In the genomic region with DNA sequence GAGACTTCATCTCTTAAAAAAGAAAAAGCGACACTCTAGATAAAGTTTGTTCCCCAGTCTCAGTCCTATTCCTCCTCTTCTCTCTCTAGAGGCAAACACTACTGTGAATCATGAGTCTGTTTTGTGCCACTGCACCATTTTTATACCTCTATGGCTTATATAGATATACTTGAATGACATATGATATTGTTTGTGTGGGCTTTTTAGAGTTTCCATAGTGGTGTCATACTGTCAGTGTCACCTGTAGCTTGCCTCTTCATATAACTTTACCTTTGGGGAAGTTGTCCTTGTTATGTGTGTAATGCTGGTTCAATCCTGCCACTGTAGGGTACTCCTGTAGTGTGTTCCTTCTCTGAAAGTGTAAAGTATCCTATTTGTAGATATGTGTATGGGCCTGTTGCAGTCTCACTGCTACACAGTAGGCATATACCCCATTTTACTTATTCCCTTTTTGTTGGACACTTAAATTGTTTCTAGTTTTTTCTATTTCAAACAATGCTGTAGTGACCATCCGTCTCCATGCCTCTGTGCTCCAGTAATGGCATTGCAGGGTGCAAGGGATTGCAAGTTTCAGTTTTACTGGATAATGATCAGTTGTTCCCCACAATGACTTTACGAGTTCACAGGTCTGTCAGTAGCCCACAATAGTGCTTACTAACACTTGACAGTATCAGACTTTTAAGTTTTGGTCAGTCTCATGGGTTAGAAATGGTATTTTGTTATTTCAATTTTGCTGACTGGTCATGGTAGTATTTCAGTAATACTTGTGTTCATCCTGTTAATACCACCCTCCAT, we compare ENCODE assay signal across 10 cellular contexts. TPM values are rescaled to one million over a fixed set of nuclear protein-coding genes. Genes with fewer than 3 reads are reported as not detected.
DNase-seq lines count a peak whose midpoint lies in the region; ATAC-seq and TF ChIP-seq lines count a peak whose summit lies in the region.
"Had no signal": no experiment of that assay in that cellular context is flagged by ENCODE, and none has a peak within 500 bp of the region (broad histone marks: within the 10 kb centered on the region; RNA-seq: fewer than 3 reads in every experiment).

No MANE protein-coding gene starts in this region.

- in situ Hi-C loops in gastrocnemius medialis (cut with MboI; ENCODE audit: low sequenced_read_pairs in 4 of 4), result no loop called here

- intact Hi-C loops in gastrocnemius medialis (cut with DNase I; ENCODE audit: low total_unique reads), result no loop called here

- CTCF ChIA-PET in activated CD8-positive, alpha-beta memory T cell treated with anti-CD3 and anti-CD28 coated beads, Interleukin-2, amount 10 ng/mL, durations not matched to agents 7 days and 5 days (lab: Charles Lee), result interaction anchor here (0.8 to 5.3 kb wide), 4 partner anchors 18 to 157 kb away, joined by 3 to 30 read pairs (median 8); no protein-coding TSS in a partner anchor
- CTCF ChIA-PET in activated CD8-positive, alpha-beta T cell treated with anti-CD3 and anti-CD28 coated beads, Interleukin-2, amount 10 ng/mL, durations not matched to agents 7 days and 5 days (lab: Charles Lee), result interaction anchor here (0.8 to 2.7 kb wide), 8 partner anchors 8 to 181 kb away, joined by 3 to 14 read pairs (median 5); no protein-coding TSS in a partner anchor
- CTCF ChIA-PET in RWPE1 (lab: Yijun Ruan, JAX), result no interaction called here

- TF ChIP-seq CTCF in RWPE1 (conservative IDR thresholded peaks at IDR 0.05; ENCODE audit: low read depth), result no peak
- TF ChIP-seq CTCF in omental fat pad (IDR thresholded peaks at IDR 0.05), result no peak
- no peak for TF ChIP-seq CTCF in gastrocnemius medialis (IDR thresholded peaks at IDR 0.05 in 4 of 5, conservative IDR thresholded peaks at IDR 0.05 in 1 of 5)

- H3K36me3 Mint-ChIP-seq in activated CD8-positive, alpha-beta memory T cell treated with anti-CD3 and anti-CD28 coated beads, Interleukin-2, amount 10 ng/mL, durations not matched to agents 7 days and 5 days, result peaks cover 34% of the 10 kb centered on the region
- peaks cover 49% of the 10 kb centered on the region for H3K36me3 Mint-ChIP-seq in activated CD8-positive, alpha-beta T cell treated with anti-CD3 and anti-CD28 coated beads, Interleukin-2, amount 10 ng/mL, durations not matched to agents 7 days and 5 days (ENCODE audit: low read depth)

- H3K9ac ChIP-seq in stomach smooth muscle (ENCODE audit: low read length in 2 of 2), result peak overlapping the region in 1 of 2 donors; percentile 24

- H3K4me1 ChIP-seq in stomach smooth muscle (ENCODE audit: control insufficient read depth, insufficient read depth, low read length) (peaks cover 19% of the 10 kb centered on the region), gastrocnemius medialis (peaks cover 21 to 32% of the 10 kb centered on the region in 2 donors)

- H3K27me3 ChIP-seq in stomach smooth muscle (ENCODE audit: control insufficient read depth in 1 of 2, insufficient read depth in 2 of 2, low read length in 2 of 2) (no peaks in the 10 kb centered on the region), gastrocnemius medialis (no peaks in the 10 kb centered on the region)

- no peak overlapping the region for H3K27ac ChIP-seq in stomach smooth muscle (ENCODE audit: low read length)
- no peak overlapping the region for H3K27ac ChIP-seq in RWPE1
- H3K27ac ChIP-seq in gastrocnemius medialis, result no peak overlapping the region

- H3K9me3 Mint-ChIP-seq in activated CD8-positive, alpha-beta memory T cell treated with anti-CD3 and anti-CD28 coated beads, Interleukin-2, amount 10 ng/mL, durations not matched to agents 7 days and 5 days (ENCODE audit: low read depth), result no peaks in the 10 kb centered on the region
- no peaks in the 10 kb centered on the region for H3K9me3 Mint-ChIP-seq in activated CD8-positive, alpha-beta T cell treated with anti-CD3 and anti-CD28 coated beads, Interleukin-2, amount 10 ng/mL, durations not matched to agents 7 days and 5 days (ENCODE audit: insufficient read depth)

- peak overlapping the region; percentile 59 for H3K4me3 Mint-ChIP-seq in activated CD8-positive, alpha-beta memory T cell treated with anti-CD3 and anti-CD28 coated beads, Interleukin-2, amount 10 ng/mL, durations not matched to agents 7 days and 5 days
- peak overlapping the region; percentile 56 for H3K4me3 Mint-ChIP-seq in activated CD8-positive, alpha-beta T cell treated with anti-CD3 and anti-CD28 coated beads, Interleukin-2, amount 10 ng/mL, durations not matched to agents 7 days and 5 days

- no peaks in the 10 kb centered on the region for H3K27me3 Mint-ChIP-seq in activated CD8-positive, alpha-beta memory T cell treated with anti-CD3 and anti-CD28 coated beads, Interleukin-2, amount 10 ng/mL, durations not matched to agents 7 days and 5 days
- no peaks in the 10 kb centered on the region for H3K27me3 Mint-ChIP-seq in activated CD8-positive, alpha-beta T cell treated with anti-CD3 and anti-CD28 coated beads, Interleukin-2, amount 10 ng/mL, durations not matched to agents 7 days and 5 days (ENCODE audit: low read depth)

- H3K27ac Mint-ChIP-seq in activated CD8-positive, alpha-beta memory T cell treated with anti-CD3 and anti-CD28 coated beads, Interleukin-2, amount 10 ng/mL, durations not matched to agents 7 days and 5 days, result peak overlapping the region; percentile 81
- H3K27ac Mint-ChIP-seq in activated CD8-positive, alpha-beta T cell treated with anti-CD3 and anti-CD28 coated beads, Interleukin-2, amount 10 ng/mL, durations not matched to agents 7 days and 5 days, result peak overlapping the region; percentile 62

- no peaks in the 10 kb centered on the region for H3K9me3 ChIP-seq in stomach smooth muscle (ENCODE audit: control insufficient read depth in 2 of 2, low read length in 2 of 2)
- H3K9me3 ChIP-seq in gastrocnemius medialis, result no peaks in the 10 kb centered on the region

- H3K4me3 ChIP-seq in stomach smooth muscle (ENCODE audit: low read length in 2 of 2) (peak overlapping the region; percentile 40 to 48), gastrocnemius medialis (no peak overlapping the region)

- peak; percentile 16 for ATAC-seq in activated CD8-positive, alpha-beta memory T cell treated with anti-CD3 and anti-CD28 coated beads, Interleukin-2, amount 10 ng/mL, durations not matched to agents 7 days and 5 days
- ATAC-seq in activated CD8-positive, alpha-beta T cell treated with anti-CD3 and anti-CD28 coated beads, Interleukin-2, amount 10 ng/mL, durations not matched to agents 7 days and 5 days, result no peak
- ATAC-seq in omental fat pad (ENCODE audit: low FRiP score), result no peak
- ATAC-seq in gastrocnemius medialis, result no peak

- peaks cover 59% of the 10 kb centered on the region for H3K4me1 Mint-ChIP-seq in activated CD8-positive, alpha-beta memory T cell treated with anti-CD3 and anti-CD28 coated beads, Interleukin-2, amount 10 ng/mL, durations not matched to agents 7 days and 5 days
- H3K4me1 Mint-ChIP-seq in activated CD8-positive, alpha-beta T cell treated with anti-CD3 and anti-CD28 coated beads, Interleukin-2, amount 10 ng/mL, durations not matched to agents 7 days and 5 days (ENCODE audit: low read depth), result peaks cover 58% of the 10 kb centered on the region

- POLR2A ChIA-PET in activated CD8-positive, alpha-beta T cell treated with anti-CD3 and anti-CD28 coated beads, Interleukin-2, amount 10 ng/mL, durations not matched to agents 7 days and 5 days (lab: Charles Lee), result interaction anchor here (0.7 to 5.6 kb wide), 4 partner anchors 33 to 179 kb away, joined by 4 to 36 read pairs (median 14); partner anchors contain the start of genes DIP2A and S100B
- POLR2A ChIA-PET in RWPE1 (lab: Yijun Ruan, JAX; ENCODE audit: low non-redundant PET), result no interaction called here

- no peak for DNase-seq in activated CD8-positive, alpha-beta memory T cell treated with anti-CD3 and anti-CD28 coated beads, Interleukin-2, amount 10 ng/mL, durations not matched to agents 7 days and 5 days
- no peak for DNase-seq in activated CD8-positive, alpha-beta memory T cell treated with anti-CD3 and anti-CD28 coated beads, Interleukin-2, amount 50 U/mL, for 4 hours
- no peak for DNase-seq in activated CD8-positive, alpha-beta T cell treated with anti-CD3 and anti-CD28 coated beads, Interleukin-2, amount 10 ng/mL, durations not matched to agents 7 days and 5 days
- peak; percentile 37 for DNase-seq in globus pallidus (ENCODE audit: low spot score)
- DNase-seq in RWPE1 (ENCODE audit: low spot score), result no peak
- DNase-seq in omental fat pad (ENCODE audit: low spot score), result no peak
- no peak for DNase-seq in gastrocnemius medialis
- DNase-seq: AML-193, RPMI8226 had no signal

- peaks cover 6 to 10% of the 10 kb centered on the region in 2 donors for H3K36me3 ChIP-seq in stomach smooth muscle (ENCODE audit: control insufficient read depth in 2 of 2, insufficient read depth in 2 of 2, low read length in 2 of 2)
- H3K36me3 ChIP-seq in gastrocnemius medialis, result peaks cover 0 to 7% of the 10 kb centered on the region in 2 donors

- no peak for TF ChIP-seq POLR2A in gastrocnemius medialis (IDR thresholded peaks at IDR 0.05)

RNA-seq across cellular contexts. Expression of gene PRMT2, which starts 2.7 kb away (rescaled TPM):
- 100 to 1,000 TPM in 1 of 2 experiments, 10 to 100 TPM in 1; 99.7 to 107 TPM for total RNA-seq in activated CD8-positive, alpha-beta memory T cell treated with anti-CD3 and anti-CD28 coated beads, Interleukin-2, amount 10 ng/mL, durations not matched to agents 7 days and 5 days
- total RNA-seq in activated CD8-positive, alpha-beta T cell treated with anti-CD3 and anti-CD28 coated beads, Interleukin-2, amount 10 ng/mL, durations not matched to agents 7 days and 5 days, result 100 to 1,000 TPM; 110 to 117 TPM
- total RNA-seq in omental fat pad (10 to 100 TPM; 77.0 to 87.8 (median 82.3) TPM), gastrocnemius medialis (10 to 100 TPM; 15.5 to 33.5 (median 25.1) TPM)

RNA-seq across cellular contexts. Expression of gene S100B, which starts 33.3 kb away (rescaled TPM):
- 1 to 10 TPM in 1 of 2 experiments, under 1 TPM in 1; 0.77 to 1.5 TPM for total RNA-seq in activated CD8-positive, alpha-beta memory T cell treated with anti-CD3 and anti-CD28 coated beads, Interleukin-2, amount 10 ng/mL, durations not matched to agents 7 days and 5 days
- total RNA-seq in activated CD8-positive, alpha-beta T cell treated with anti-CD3 and anti-CD28 coated beads, Interleukin-2, amount 10 ng/mL, durations not matched to agents 7 days and 5 days, result 1 to 10 TPM; 8.5 to 9.5 TPM
- total RNA-seq in omental fat pad (100 to 1,000 TPM in 3 of 4 donors, 10 to 100 TPM in 1; 75.0 to 252 (median 113) TPM), gastrocnemius medialis (1 to 10 TPM in 1 of 4 donors, under 1 TPM in 2, not detected in 1; 0.80 to 1.3 (median 0.82) TPM)

Comparison
In these comparisons a context has a peak if more than half of its experiments do, and no peak if none do; other contexts are left out.
1. H3K4me3 ChIP-seq: peak in stomach smooth muscle (2 of 2); none in gastrocnemius medialis (0 of 4).
2. RNA of gene S100B, which starts 33.3 kb away (total RNA-seq): 75.0 to 252 TPM in omental fat pad; 8.5 to 9.5 TPM in activated CD8-positive, alpha-beta T cell treated with anti-CD3 and anti-CD28 coated beads, Interleukin-2, amount 10 ng/mL, durations not matched to agents 7 days and 5 days, 0.77 to 1.5 TPM in activated CD8-positive, alpha-beta memory T cell treated with anti-CD3 and anti-CD28 coated beads, Interleukin-2, amount 10 ng/mL, durations not matched to agents 7 days and 5 days and 0.80 to 1.3 TPM in gastrocnemius medialis; every median in the first group is over 4 times any median in the second.